ENCODE assay signal across 1 cellular context in the genomic region with DNA sequence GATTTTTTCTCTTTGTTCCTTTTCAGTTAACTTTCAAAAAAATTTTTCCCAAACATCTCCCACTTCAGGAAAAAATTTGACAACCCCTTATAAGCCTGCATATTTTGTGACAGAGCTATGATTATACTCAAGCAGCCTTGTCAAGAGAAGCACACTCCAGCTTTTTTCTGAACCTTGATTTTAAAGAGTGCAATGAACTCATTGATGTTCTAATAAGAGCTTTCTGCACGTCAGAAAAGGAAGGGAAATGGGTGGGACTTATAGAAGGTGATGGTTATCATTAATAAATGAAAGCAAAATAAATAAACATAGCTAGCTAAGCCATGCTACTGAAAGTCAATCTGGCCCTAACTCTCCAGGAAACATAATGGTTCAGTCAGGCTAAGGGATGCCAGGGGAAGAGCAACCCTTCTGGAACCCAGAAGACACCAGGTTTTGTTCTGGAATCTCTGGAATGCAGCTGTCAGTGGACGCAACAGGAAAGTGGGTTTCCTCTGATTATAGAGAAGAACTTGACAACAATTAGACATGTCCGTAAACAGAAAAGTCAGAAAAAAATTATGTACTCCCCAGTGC.
A peak's percentile ranks its signal among the peaks of the same experiment; 100 is the strongest.
TF ChIP-seq lines count a peak whose summit lies in the region.

No MANE protein-coding gene starts in this region.

TF ChIP-seq in endothelial cell of umbilical vein, 7 proteins besides CTCF, POLR2A, EP300 and RAD21:
- TF ChIP-seq POLR2AphosphoS5 (IDR thresholded peaks at IDR 0.05; ENCODE audit: insufficient read depth, low read depth, low read length) (peak; percentile 42), MYC (IDR thresholded peaks at IDR 0.05; ENCODE audit: low read depth, low read length) (no peak)
